ENCODE assay signal across 8 cellular contexts in genomic region chr5:39219433-39219832, GRCh38. TPM values are rescaled to one million over a fixed set of nuclear protein-coding genes. Genes with fewer than 3 reads are reported as not detected.
A peak's percentile ranks its signal among the peaks of the same experiment; 100 is the strongest.
DNase-seq lines count a peak whose midpoint lies in the region; ATAC-seq and TF ChIP-seq lines count a peak whose summit lies in the region.

TSS of gene FYB1 (minus strand) at chr5:39219563. CDS start at chr5:39202960, 16,603 bp downstream.

- intact Hi-C loops in psoas muscle (cut with DNase I) = loop anchor here (2.0 to 10.0 kb wide), 4 partner anchors 63 to 355 kb away; no protein-coding TSS in a partner anchor

- peak; percentile 10 to 38 (median 25) for ATAC-seq in psoas muscle
- no peak for ATAC-seq in GM18867 (IDR thresholded peaks at IDR 0.05; ENCODE audit: unreplicated experiment)
- no peak for ATAC-seq in GM18511 (IDR thresholded peaks at IDR 0.05; ENCODE audit: unreplicated experiment)

- H3K4me1 Mint-ChIP-seq in chondrocyte (ENCODE audit: low read depth) = peaks cover 8% of the 10 kb centered on the region

- H3K27me3 ChIP-seq in psoas muscle (ENCODE audit: insufficient read depth in 3 of 3, low read length in 2 of 3) = no peaks in the 10 kb centered on the region

- no peak within 1 kb of the TSS for H3K4me3 Mint-ChIP-seq in chondrocyte (ENCODE audit: unreplicated experiment)

- H3K27ac Mint-ChIP-seq in chondrocyte (ENCODE audit: unreplicated experiment) = no peak within 1 kb of the TSS

- WGBS in psoas muscle, 3 donors = 33 to 44% (median 37%) methylated on average over 4 of the region's 4 CpGs

- H3K4me3 ChIP-seq in fibroblast of villous mesenchyme (ENCODE audit: low read depth, low read length) (no peak within 1 kb of the TSS), psoas muscle (peak within 1 kb of the TSS; percentile 54)

- no peaks in the 10 kb centered on the region for H3K36me3 Mint-ChIP-seq in chondrocyte (ENCODE audit: low read depth)

- in situ Hi-C loops in Caki2 (cut with HindIII; ENCODE audit: low pct_unique_long_range_greater_than_20kb, low sequenced_read_pairs) = no loop called here

- H3K36me3 ChIP-seq in psoas muscle (ENCODE audit: insufficient read depth in 1 of 2, low read depth in 1 of 2) = no peaks in the 10 kb centered on the region

- peaks cover 34% of the 10 kb centered on the region for H3K4me1 ChIP-seq in psoas muscle

- H3K27ac ChIP-seq in psoas muscle = peak within 1 kb of the TSS; percentile 82

- no peaks in the 10 kb centered on the region for H3K27me3 Mint-ChIP-seq in chondrocyte (ENCODE audit: low read depth)

- DNase-seq in Caki2 (ENCODE audit: low read depth) (peak; percentile 51), SIG-M5 (lab: John Stamatoyannopoulos, UW) (peak; percentile 62), fibroblast of villous mesenchyme (ENCODE audit: low read depth) (peak; percentile 28), psoas muscle (peak in 1 of 2 donors; percentile 49), KG1 (lab: John Stamatoyannopoulos, UW) (no peak), chondrocyte (ENCODE audit: low spot score) (no peak)

- no peaks in the 10 kb centered on the region for H3K9me3 ChIP-seq in psoas muscle

- no peaks in the 10 kb centered on the region for H3K9me3 Mint-ChIP-seq in chondrocyte (ENCODE audit: low read depth)

- TF ChIP-seq CTCF in fibroblast of villous mesenchyme (IDR thresholded peaks at IDR 0.05; ENCODE audit: insufficient read depth, low read depth, low read length) = no peak
- no peak for TF ChIP-seq CTCF in psoas muscle (IDR thresholded peaks at IDR 0.05)
- TF ChIP-seq CTCF in chondrocyte (IDR thresholded peaks at IDR 0.05) = no peak

RNA-seq across cellular contexts. Expression of gene FYB1, which starts in this region (rescaled TPM):
- not detected in 2 replicates for total RNA-seq in Caki2 (2014; rRNA removed; shearing (Covaris generic); ENCODE audit: low replicate concordance)
- total RNA-seq in fibroblast of villous mesenchyme = not detected in 2 replicates
- total RNA-seq in psoas muscle = 1 to 10 TPM; 1.3 to 3.2 (median 2.3) TPM
- under 1 TPM; 0.22 to 0.35 (median 0.25) TPM for polyA plus RNA-seq in psoas muscle
- total RNA-seq in chondrocyte = not detected in 3 replicates

Comparison
In these comparisons a context has a peak if more than half of its experiments do, and no peak if none do; other contexts are left out.
1. Peak in DNase-seq in Caki2; RNA of the gene not detected or under 1 TPM.
2. Peak in DNase-seq in fibroblast of villous mesenchyme; RNA of the gene not detected or under 1 TPM.
3. ATAC-seq: peak in psoas muscle (4 of 4); none in GM18867 (single experiment) and GM18511 (single experiment).